In the genomic region with DNA sequence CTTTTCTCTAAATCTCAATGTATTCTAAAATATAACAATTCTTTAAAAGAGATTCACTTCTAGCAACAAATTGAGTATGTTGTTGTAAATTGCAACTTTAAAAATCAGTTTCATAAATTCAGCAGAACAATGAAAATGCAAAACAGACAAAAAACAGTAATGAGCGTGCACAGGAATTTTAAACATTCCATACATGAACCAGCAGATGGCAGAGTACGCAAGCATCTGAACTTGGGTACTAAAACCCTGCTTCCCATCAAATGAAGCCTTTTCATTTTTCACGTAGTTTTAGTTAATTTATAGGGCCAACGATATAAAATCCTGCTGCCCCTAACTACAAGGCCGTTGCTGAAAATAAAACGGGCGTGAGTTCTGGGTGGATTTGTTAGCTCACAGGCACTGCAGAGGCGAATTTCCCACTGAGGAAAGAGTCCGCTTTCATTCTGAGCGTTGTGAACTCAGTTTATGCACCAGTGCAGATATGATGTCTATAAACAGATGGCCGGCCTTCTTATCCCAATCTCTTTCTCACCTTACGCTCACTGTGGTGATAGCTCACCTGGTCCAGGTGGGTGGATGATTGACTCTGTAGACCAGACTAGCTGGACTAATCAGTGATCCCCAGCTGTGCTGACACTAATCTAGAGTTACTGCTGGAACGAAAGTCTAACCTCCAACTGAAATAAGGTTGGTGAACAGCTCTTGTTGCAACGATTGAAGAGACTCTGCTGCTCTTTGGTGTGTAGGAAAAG, we compare ENCODE assay signal across 8 cellular contexts.
A peak's percentile ranks its signal among the peaks of the same experiment; 100 is the strongest.
DNase-seq lines count a peak whose midpoint lies in the region; ATAC-seq and TF ChIP-seq lines count a peak whose summit lies in the region.

No MANE protein-coding gene starts in this region.

- H3K4me1 ChIP-seq in heart left ventricle: peaks cover 0 to 14% (median 0%) of the 10 kb centered on the region in 12 donors

- no peak overlapping the region for H3K4me3 ChIP-seq in heart left ventricle

- intact Hi-C loops in heart left ventricle (cut with DNase I) (loop anchor here (1.0 to 10.0 kb wide), 9 partner anchors 385 to 1288 kb away; no protein-coding TSS in a partner anchor), cardiac septum (cut with DNase I) (loop anchor here (5.0 kb wide), 3 partner anchors 655 to 830 kb away; no protein-coding TSS in a partner anchor)
- intact Hi-C loops in activated T-helper 1 cell treated with anti-CD3 and anti-CD28 coated beads, Interleukin-12 subunit alpha, Interleukin-12 subunit beta, Interleukin-2, Interleukin-4 antibody, amounts not matched to agents 30 ng/mL and 10 ng/mL and 1 ng/mL, durations not matched to agents 14 hours and 24 hours and 36 hours (cut with micrococcal nuclease): loop anchor here (1.0 kb wide), 1 partner anchor 747 kb away; no protein-coding TSS in a partner anchor

- TF ChIP-seq POLR2A in heart left ventricle (IDR thresholded peaks at IDR 0.05): no peak

- ATAC-seq in heart left ventricle (no peak), HG02885 (IDR thresholded peaks at IDR 0.05; ENCODE audit: poor library complexity, unreplicated experiment) (peak; percentile 64), GM18519 (IDR thresholded peaks at IDR 0.05; ENCODE audit: low FRiP score, unreplicated experiment) (no peak)

- H3K36me3 Mint-ChIP-seq in activated T-helper 1 cell treated with anti-CD3 and anti-CD28 coated beads, Interleukin-12 subunit alpha, Interleukin-12 subunit beta, Interleukin-2, Interleukin-4 antibody, amounts not matched to agents 30 ng/mL and 10 ng/mL and 1 ng/mL, durations not matched to agents 14 hours and 24 hours and 36 hours (ENCODE audit: low read depth): no peaks in the 10 kb centered on the region

- DNase-seq in heart left ventricle: peak in 1 of 5 donors; percentile 10
- DNase-seq in cardiac septum (ENCODE audit: low spot score): no peak
- peak; percentile 94 for DNase-seq in NCI-H748 (lab: John Stamatoyannopoulos, UW; ENCODE audit: unreplicated experiment)
- peak; percentile 43 for DNase-seq in cerebellar cortex (ENCODE audit: low spot score)
- peak; percentile 74 to 75 for DNase-seq in lung microvascular endothelial cell (ENCODE audit: low read depth in 2 of 2)
- no peak for DNase-seq in activated T-helper 1 cell treated with anti-CD3 and anti-CD28 coated beads, Interleukin-12 subunit alpha, Interleukin-12 subunit beta, Interleukin-2, Interleukin-4 antibody, amounts not matched to agents 30 ng/mL and 10 ng/mL and 1 ng/mL, durations not matched to agents 14 hours and 24 hours and 36 hours (ENCODE audit: low spot score)

- H3K27ac Mint-ChIP-seq in activated T-helper 1 cell treated with anti-CD3 and anti-CD28 coated beads, Interleukin-12 subunit alpha, Interleukin-12 subunit beta, Interleukin-2, Interleukin-4 antibody, amounts not matched to agents 30 ng/mL and 10 ng/mL and 1 ng/mL, durations not matched to agents 14 hours and 24 hours and 36 hours: no peak overlapping the region

- H3K9me3 Mint-ChIP-seq in activated T-helper 1 cell treated with anti-CD3 and anti-CD28 coated beads, Interleukin-12 subunit alpha, Interleukin-12 subunit beta, Interleukin-2, Interleukin-4 antibody, amounts not matched to agents 30 ng/mL and 10 ng/mL and 1 ng/mL, durations not matched to agents 14 hours and 24 hours and 36 hours: no peaks in the 10 kb centered on the region

- H3K4me1 Mint-ChIP-seq in activated T-helper 1 cell treated with anti-CD3 and anti-CD28 coated beads, Interleukin-12 subunit alpha, Interleukin-12 subunit beta, Interleukin-2, Interleukin-4 antibody, amounts not matched to agents 30 ng/mL and 10 ng/mL and 1 ng/mL, durations not matched to agents 14 hours and 24 hours and 36 hours (ENCODE audit: low read depth): no peaks in the 10 kb centered on the region

- peak; percentile 40 to 74 (median 64) for TF ChIP-seq CTCF in heart left ventricle (IDR thresholded peaks at IDR 0.05)

- H3K36me3 ChIP-seq in heart left ventricle: no peaks in the 10 kb centered on the region

- 37 to 39% (median 38%) methylated on average over 14 of the region's 14 CpGs for WGBS in heart left ventricle, 4 donors

- no peak overlapping the region for H3K27ac ChIP-seq in heart left ventricle

- H3K4me3 Mint-ChIP-seq in activated T-helper 1 cell treated with anti-CD3 and anti-CD28 coated beads, Interleukin-12 subunit alpha, Interleukin-12 subunit beta, Interleukin-2, Interleukin-4 antibody, amounts not matched to agents 30 ng/mL and 10 ng/mL and 1 ng/mL, durations not matched to agents 14 hours and 24 hours and 36 hours: no peak overlapping the region

- H3K27me3 Mint-ChIP-seq in activated T-helper 1 cell treated with anti-CD3 and anti-CD28 coated beads, Interleukin-12 subunit alpha, Interleukin-12 subunit beta, Interleukin-2, Interleukin-4 antibody, amounts not matched to agents 30 ng/mL and 10 ng/mL and 1 ng/mL, durations not matched to agents 14 hours and 24 hours and 36 hours (ENCODE audit: insufficient read depth): no peaks in the 10 kb centered on the region

- no peaks in the 10 kb centered on the region for H3K9me3 ChIP-seq in heart left ventricle

- no peaks in the 10 kb centered on the region for H3K27me3 ChIP-seq in heart left ventricle

Comparison
In these comparisons a context has a peak if more than half of its experiments do, and no peak if none do; other contexts are left out.
1. DNase-seq: peak in NCI-H748 (single experiment), cerebellar cortex (single experiment) and lung microvascular endothelial cell (2 of 2); none in cardiac septum (single experiment) and activated T-helper 1 cell treated with anti-CD3 and anti-CD28 coated beads, Interleukin-12 subunit alpha, Interleukin-12 subunit beta, Interleukin-2, Interleukin-4 antibody, amounts not matched to agents 30 ng/mL and 10 ng/mL and 1 ng/mL, durations not matched to agents 14 hours and 24 hours and 36 hours (single experiment).